Comparison of ENCODE assay signal across 26 cellular contexts in the genomic region with DNA sequence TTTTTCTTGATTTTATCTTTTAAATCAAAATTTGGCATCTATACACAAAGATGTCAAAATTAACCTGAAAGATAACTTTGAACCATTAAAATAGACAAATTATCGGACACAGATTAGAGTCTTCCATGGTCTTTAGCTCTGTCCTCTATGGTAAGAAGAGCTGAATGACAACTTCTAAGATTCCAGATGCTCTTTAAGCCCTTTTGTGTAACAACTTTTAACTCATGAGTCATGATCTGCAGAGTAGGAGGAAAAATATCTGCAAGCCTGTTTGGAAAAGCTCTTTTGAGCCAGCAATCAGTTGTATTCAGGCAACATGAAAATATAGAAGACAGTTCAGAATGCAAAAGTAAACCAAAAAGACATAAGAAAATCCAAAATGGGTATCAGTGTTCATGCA. TPM values are rescaled to one million over a fixed set of nuclear protein-coding genes. Genes with fewer than 3 reads are reported as not detected.
DNase-seq lines count a peak whose midpoint lies in the region; ATAC-seq and TF ChIP-seq lines count a peak whose summit lies in the region.
"Had no signal": no experiment of that assay in that cellular context is flagged by ENCODE, and none has a peak within 500 bp of the region (broad histone marks: within the 10 kb centered on the region; RNA-seq: fewer than 3 reads in every experiment).

No MANE protein-coding gene starts in this region.

- no peaks in the 10 kb centered on the region for H3K4me1 ChIP-seq in heart left ventricle
- H3K4me1 ChIP-seq: thyroid gland had no signal

- no peaks in the 10 kb centered on the region; the same call in 1 of the 2 replicates for H3K27me3 Mint-ChIP-seq in HFFc6 (ENCODE audit: insufficient read depth)
- peaks cover 0 to 3% (median 0%) of the 10 kb centered on the region in 3 donors for H3K27me3 Mint-ChIP-seq in immature natural killer cell (ENCODE audit: low read depth in 3 of 3)
- H3K27me3 Mint-ChIP-seq: CD4-positive, CD25-positive, alpha-beta regulatory T cell; dendritic cell treated with granulocyte-macrophage colony-stimulating factor and Interleukin-4, amounts not matched to agents 40 ng/mL and 50 ng/mL, for 4 days had no signal

- H3K9me3 Mint-ChIP-seq in HFFc6 (no peaks in the 10 kb centered on the region), immature natural killer cell (no peaks in the 10 kb centered on the region)
- H3K9me3 Mint-ChIP-seq: CD4-positive, CD25-positive, alpha-beta regulatory T cell; dendritic cell treated with granulocyte-macrophage colony-stimulating factor and Interleukin-4, amounts not matched to agents 40 ng/mL and 50 ng/mL, for 4 days; natural killer cell had no signal

- TF ChIP-seq CTCF in AG04449 (IDR thresholded peaks at IDR 0.05; ENCODE audit: insufficient read depth, low read length, missing control alignments) (no peak), HFFc6 (IDR thresholded peaks at IDR 0.05) (no peak), heart left ventricle (IDR thresholded peaks at IDR 0.05) (no peak)

- H3K27ac ChIP-seq in caudate nucleus (ENCODE audit: low read depth, low read length) (peak overlapping the region; percentile 79), heart left ventricle (no peak overlapping the region)
- H3K27ac ChIP-seq: 22Rv1, body of pancreas, HL-60, RWPE1, thyroid gland had no signal

- POLR2A ChIA-PET in AG04449 (lab: Yijun Ruan, JAX): no interaction called here

- TF ChIP-seq POLR2A in heart left ventricle (IDR thresholded peaks at IDR 0.05): no peak

- peaks cover 37% of the 10 kb centered on the region for H3K4me1 Mint-ChIP-seq in HFFc6 (ENCODE audit: low read depth)
- H3K4me1 Mint-ChIP-seq in immature natural killer cell: peaks cover 9 to 22% of the 10 kb centered on the region in 2 donors

- H3K27ac Mint-ChIP-seq in HFFc6 (peak overlapping the region; percentile 24; the same call in 1 of the 2 replicates), immature natural killer cell (peak overlapping the region in 2 of 6 donors; percentile 17 to 32)
- H3K27ac Mint-ChIP-seq: CD4-positive, CD25-positive, alpha-beta regulatory T cell; dendritic cell treated with granulocyte-macrophage colony-stimulating factor and Interleukin-4, amounts not matched to agents 40 ng/mL and 50 ng/mL, for 4 days had no signal

- intact Hi-C loops in heart left ventricle (cut with DNase I): no loop called here

- no peak overlapping the region for H3K4me3 Mint-ChIP-seq in HFFc6
- H3K4me3 Mint-ChIP-seq in immature natural killer cell: no peak overlapping the region
- H3K4me3 Mint-ChIP-seq: CD4-positive, CD25-positive, alpha-beta regulatory T cell; dendritic cell treated with granulocyte-macrophage colony-stimulating factor and Interleukin-4, amounts not matched to agents 40 ng/mL and 50 ng/mL, for 4 days; natural killer cell had no signal

- 95 to 100% (median 99%) methylated on average over 1 of the region's 1 CpG for WGBS in heart left ventricle, 4 donors

- no peaks in the 10 kb centered on the region for H3K9me3 ChIP-seq in heart left ventricle
- H3K9me3 ChIP-seq: body of pancreas, thyroid gland had no signal

- no peak for ATAC-seq in heart left ventricle
- ATAC-seq in GM19351 (IDR thresholded peaks at IDR 0.05; ENCODE audit: unreplicated experiment): no peak
- ATAC-seq in HG02938 (IDR thresholded peaks at IDR 0.05; ENCODE audit: unreplicated experiment): no peak
- ATAC-seq: body of pancreas, natural killer cell had no signal

- CTCF ChIA-PET in AG04449 (lab: Yijun Ruan, JAX): interaction anchor here (0.5 to 1.5 kb wide), 9 partner anchors 9 to 271 kb away, joined by 3 to 6 read pairs (median 4); no protein-coding TSS in a partner anchor

- H3K4me3 ChIP-seq in AG04449 (ENCODE audit: low read depth, low read length) (no peak overlapping the region), heart left ventricle (no peak overlapping the region)
- H3K4me3 ChIP-seq: body of pancreas, thyroid gland had no signal

- no peaks in the 10 kb centered on the region for H3K27me3 ChIP-seq in heart left ventricle
- H3K27me3 ChIP-seq: body of pancreas, thyroid gland had no signal

- H3K36me3 ChIP-seq in heart left ventricle: peaks cover 0 to 50% (median 12%) of the 10 kb centered on the region in 9 donors
- H3K36me3 ChIP-seq: thyroid gland had no signal

- DNase-seq in AG04449 (ENCODE audit: low read depth, low spot score): peak; percentile 28
- DNase-seq in HFFc6: peak; percentile 26
- DNase-seq in caudate nucleus (lab: John Stamatoyannopoulos, UW): peak in 1 of 61 donors; percentile 2
- DNase-seq in iris pigment epithelial cell (ENCODE audit: low read depth): peak; percentile 61
- no peak for DNase-seq in heart left ventricle
- DNase-seq in immature natural killer cell: no peak
- DNase-seq: activated CD4-positive, alpha-beta T cell treated with anti-CD3 and anti-CD28 coated beads, Interleukin-2, amount 50 U/mL, for 1 hour; activated naive CD4-positive, alpha-beta T cell treated with Interleukin-2 at 50 U/mL for 16 hours; activated T-cell treated with anti-CD3 and anti-CD28 coated beads, Interleukin-2, amount 50 U/mL, for 1 hour; body of pancreas; CD4-positive, CD25-positive, alpha-beta regulatory T cell; DMS79; H7; kidney; mammary epithelial cell; natural killer cell; NCI-H187 treated with DMSO at 0.1 percent for 48 hours; NCI-H446; NK-92 treated with Interleukin-12 subunit alpha and Interleukin-12 subunit beta, amount 100 ng/mL, for 24 hours; thyroid gland had no signal

- H3K36me3 Mint-ChIP-seq in HFFc6 (ENCODE audit: low read depth) (peaks cover 5% of the 10 kb centered on the region; the same call in 1 of the 2 replicates), immature natural killer cell (peaks cover 8 to 32% (median 23%) of the 10 kb centered on the region in 3 donors)

RNA-seq across cellular contexts. Expression of a gene that starts 37.8 kb away (rescaled TPM):
- 10 to 100 TPM; 10.7 to 14.4 (median 12.4) TPM for total RNA-seq in HFFc6 (2021; fragmentation: NEBNext Ultra II Directional; extraction: Animal tissue kit (Norgen Biotek cat#: 25700))
- total RNA-seq in heart left ventricle: 1 to 10 TPM; 5.8 to 9.6 (median 6.9) TPM
- polyA plus RNA-seq in heart left ventricle (1 to 10 TPM; 3.7 to 8.0 TPM), immature natural killer cell (10 to 100 TPM; 11.5 to 23.5 (median 15.9) TPM)

RNA-seq across cellular contexts. Expression of a gene that starts 38.0 kb away (rescaled TPM):
- 10 to 100 TPM; 20.0 to 26.8 (median 22.1) TPM for total RNA-seq in HFFc6 (2021; fragmentation: NEBNext Ultra II Directional; extraction: Animal tissue kit (Norgen Biotek cat#: 25700))
- 10 to 100 TPM; 16.3 to 24.8 (median 22.0) TPM for total RNA-seq in heart left ventricle
- 10 to 100 TPM; 24.5 to 49.7 TPM for polyA plus RNA-seq in heart left ventricle
- 10 to 100 TPM; 19.6 to 28.5 (median 24.4) TPM for polyA plus RNA-seq in immature natural killer cell

Comparison
In these comparisons a context has a peak if more than half of its experiments do, and no peak if none do; other contexts are left out.
1. DNase-seq: peak in AG04449 (single experiment), HFFc6 (single experiment) and iris pigment epithelial cell (single experiment); none in heart left ventricle (0 of 5) and immature natural killer cell (0 of 3).